In the genomic region with DNA sequence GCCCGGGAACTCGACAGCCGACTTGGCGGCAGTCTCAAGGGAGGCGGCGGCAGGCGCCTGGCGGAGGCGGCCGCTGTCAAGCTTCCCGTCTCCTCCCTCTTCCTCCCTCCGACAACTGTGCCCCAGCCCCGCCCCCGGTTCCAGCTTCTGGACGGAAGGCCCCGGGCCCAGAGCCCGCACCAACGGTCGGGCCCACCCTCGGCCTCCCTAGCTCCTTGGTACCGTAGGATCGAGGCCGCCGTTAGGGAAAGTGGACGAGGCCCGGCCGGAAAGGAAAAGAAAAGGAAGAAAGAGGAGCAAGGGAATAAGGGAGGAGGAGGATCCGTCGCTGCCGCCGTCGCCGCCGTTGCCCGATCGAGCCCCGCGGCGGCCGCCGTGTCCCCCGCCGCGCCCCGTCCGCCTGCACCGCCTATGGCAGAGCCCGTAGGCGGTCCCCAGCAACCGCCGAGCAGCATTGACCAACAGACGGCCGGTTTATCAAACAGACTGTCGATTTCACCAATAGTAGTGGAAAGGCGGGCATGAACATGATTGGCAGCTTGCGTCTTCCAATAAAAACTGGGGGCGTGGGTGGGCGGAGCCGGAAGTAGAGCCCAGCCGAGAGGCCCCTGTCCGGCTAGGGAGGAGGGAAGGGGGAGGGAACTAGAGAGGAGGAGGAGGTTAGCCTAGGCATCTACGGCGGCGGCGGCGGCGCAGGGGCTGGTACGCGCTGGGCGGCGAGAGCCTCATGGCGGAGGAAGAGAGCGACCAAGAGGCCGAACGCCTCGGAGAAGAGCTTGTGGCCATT, we compare ENCODE assay signal across 8 cellular contexts. TPM values are rescaled to one million over a fixed set of nuclear protein-coding genes. Genes with fewer than 3 reads are reported as not detected.
DNase-seq lines count a peak whose midpoint lies in the region; ATAC-seq, FAIRE-seq and TF ChIP-seq lines count a peak whose summit lies in the region.

Gene CGGBP1 (minus strand): TSS at position 413 of the 787 bp plus-strand sequence. CDS start 3,029 bp downstream, outside the sequence.
Gene ZNF654 (plus strand): TSS at position 663 of the 787 bp plus-strand sequence. CDS start 65 bp downstream, at position 728.

- intact Hi-C loops in body of pancreas (cut with DNase I) (no loop called here), sciatic nerve (cut with DNase I) (no loop called here)

- peaks cover 32% of the 10 kb centered on the region for H3K4me1 ChIP-seq in body of pancreas

- peaks cover 6 to 11% of the 10 kb centered on the region in 2 donors for H3K36me3 ChIP-seq in body of pancreas (replicated peaks in 1 of 2; ENCODE audit: insufficient read depth in 1 of 2, low read depth in 2 of 2)

- H3K27ac ChIP-seq in 22Rv1 (peak within 1 kb of the TSS; percentile 94), body of pancreas (peak within 1 kb of the TSS; percentile 92 to 99 (median 94))

- H3K27me3 ChIP-seq in body of pancreas = no peaks in the 10 kb centered on the region

- ATAC-seq in GM18520 (IDR thresholded peaks at IDR 0.05; ENCODE audit: unreplicated experiment) = peak; percentile 93
- ATAC-seq in HG03064 (IDR thresholded peaks at IDR 0.05; ENCODE audit: low read depth, unreplicated experiment) = peak; percentile 95
- peak; percentile 96 for ATAC-seq in body of pancreas
- peak; percentile 99 for ATAC-seq in sciatic nerve

- FAIRE-seq in TTC549 (lab: Jason Lieb, UNC) = peak; percentile 84

- DNase-seq in NCI-H2107 treated with DMSO at 0.1 percent for 48 hours (lab: John Stamatoyannopoulos, UW; ENCODE audit: unreplicated experiment) (peak; percentile 99), body of pancreas (peak; percentile 98 to 99 (median 98)), iPS DF 19.7 (ENCODE audit: low read depth, low spot score) (peak; percentile 93), sciatic nerve (ENCODE audit: low spot score) (peak; percentile 99)

- TF ChIP-seq CTCF in 22Rv1 (IDR thresholded peaks at IDR 0.05) = no peak
- TF ChIP-seq CTCF in body of pancreas (IDR thresholded peaks at IDR 0.05) = no peak

- H3K4me3 ChIP-seq in body of pancreas = peak within 1 kb of the TSS; percentile 89 to 90

- 0 to 1% methylated on average over 62 to 76 of the region's 76 CpGs for WGBS in body of pancreas, 2 donors

- TF ChIP-seq POLR2A in body of pancreas (IDR thresholded peaks at IDR 0.05) = peak; percentile 65 to 91 (median 87)

- H3K9me3 ChIP-seq in body of pancreas = no peaks in the 10 kb centered on the region

RNA-seq across cellular contexts. Expression of gene CGGBP1, which starts in this region (rescaled TPM):
- total RNA-seq in body of pancreas = 10 to 100 TPM; 38.6 to 44.4 TPM
- total RNA-seq in sciatic nerve = 69.2 TPM

RNA-seq across cellular contexts. Expression of gene ZNF654, which starts in this region (rescaled TPM):
- 1 to 10 TPM; 4.3 to 7.0 TPM for total RNA-seq in body of pancreas
- total RNA-seq in sciatic nerve = 24.3 TPM

Comparison
In these comparisons a context has a peak if more than half of its experiments do, and no peak if none do; other contexts are left out.
1. Peak in every context shown above with its lines: DNase-seq, ATAC-seq, H3K4me3 ChIP-seq and H3K27ac ChIP-seq.